ENCODE assay signal across 22 cellular contexts in the genomic region with DNA sequence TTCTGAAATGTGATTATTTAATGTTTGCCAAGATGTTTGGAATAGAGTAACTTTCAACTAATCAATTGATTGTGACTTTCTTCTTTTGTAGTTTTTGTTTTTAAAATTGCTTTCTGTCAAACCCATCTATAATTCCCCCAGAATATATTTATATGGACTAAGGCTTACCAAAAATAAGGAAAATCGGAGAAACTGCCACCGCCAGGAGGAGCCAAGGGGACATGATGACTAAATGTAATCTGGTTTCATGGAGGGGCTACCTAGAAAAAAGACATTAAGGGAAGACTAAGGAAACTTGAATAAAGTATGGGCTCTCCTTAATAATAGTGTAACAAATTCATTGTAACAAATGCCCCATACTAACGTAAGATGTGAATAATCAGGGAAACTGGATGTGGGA. TPM values are rescaled to one million over a fixed set of nuclear protein-coding genes. Genes with fewer than 3 reads are reported as not detected.
DNase-seq lines count a peak whose midpoint lies in the region; ATAC-seq and TF ChIP-seq lines count a peak whose summit lies in the region.
"Had no signal": no experiment of that assay in that cellular context is flagged by ENCODE, and none has a peak within 500 bp of the region (broad histone marks: within the 10 kb centered on the region; RNA-seq: fewer than 3 reads in every experiment).

No MANE protein-coding gene starts in this region.

- no peaks in the 10 kb centered on the region; the same call in 1 of the 2 replicates for H3K9me3 Mint-ChIP-seq in HFFc6
- no peaks in the 10 kb centered on the region for H3K9me3 Mint-ChIP-seq in glutamatergic neuron (ENCODE audit: unreplicated experiment)
- H3K9me3 Mint-ChIP-seq in CD4-positive, alpha-beta T cell = no peaks in the 10 kb centered on the region
- H3K9me3 Mint-ChIP-seq in T-helper 2 cell treated with Interferon-gamma antibody and Interleukin-4, amounts not matched to agents 5 μg/mL and 100 μg/mL, for 36 hours = peaks cover under 1% of the 10 kb centered on the region
- H3K9me3 Mint-ChIP-seq: stimulated activated naive CD8-positive, alpha-beta T cell treated with anti-CD3 and anti-CD28 coated beads, Interleukin-15, Interleukin-2, amounts not matched to agents 100 ng/mL and 50 ng/mL, for 24 hours had no signal

- H3K4me3 ChIP-seq in brain microvascular endothelial cell (ENCODE audit: low read depth, low read length) = no peak overlapping the region
- H3K4me3 ChIP-seq in smooth muscle cell = no peak overlapping the region
- H3K4me3 ChIP-seq: dorsolateral prefrontal cortex, GM23248, lung, thoracic aorta, uterus had no signal

- no peaks in the 10 kb centered on the region for H4K20me1 ChIP-seq in smooth muscle cell (ENCODE audit: low read depth)

- no peak for ATAC-seq in CD4-positive, alpha-beta T cell (ENCODE audit: poor library complexity)

- no peak for DNase-seq in HFFc6
- no peak for DNase-seq in brain microvascular endothelial cell
- no peak for DNase-seq in glutamatergic neuron
- no peak for DNase-seq in smooth muscle cell (lab: John Stamatoyannopoulos, UW; ENCODE audit: unreplicated experiment)
- DNase-seq in CD4-positive, alpha-beta T cell = no peak
- DNase-seq in NCI-H748 treated with DMSO at 0.1 percent for 48 hours (lab: John Stamatoyannopoulos, UW) = no peak
- no peak for DNase-seq in T-helper 2 cell treated with Interferon-gamma antibody and Interleukin-4, amounts not matched to agents 5 μg/mL and 100 μg/mL, for 36 hours (ENCODE audit: low spot score)
- DNase-seq: activated CD4-positive, alpha-beta T cell treated with anti-CD3 and anti-CD28 coated beads for 4 hours; activated T-cell treated with anti-CD3 and anti-CD28 coated beads for 4 hours; anterior cingulate cortex; CD4-positive, CD25-positive, alpha-beta regulatory T cell; central memory CD4-positive, alpha-beta T cell; dorsolateral prefrontal cortex; GM23248; head of caudate nucleus; kidney glomerular epithelial cell; NCI-H345; uterus had no signal

- H3K27me3 Mint-ChIP-seq in HFFc6 (ENCODE audit: insufficient read depth) = peaks cover 5% of the 10 kb centered on the region
- peaks cover 3% of the 10 kb centered on the region for H3K27me3 Mint-ChIP-seq in glutamatergic neuron (ENCODE audit: unreplicated experiment)
- H3K27me3 Mint-ChIP-seq in CD4-positive, alpha-beta T cell = no peaks in the 10 kb centered on the region
- peaks cover 16% of the 10 kb centered on the region for H3K27me3 Mint-ChIP-seq in T-helper 2 cell treated with Interferon-gamma antibody and Interleukin-4, amounts not matched to agents 5 μg/mL and 100 μg/mL, for 36 hours (ENCODE audit: low read depth)
- H3K27me3 Mint-ChIP-seq: activated naive CD8-positive, alpha-beta T cell; stimulated activated naive CD8-positive, alpha-beta T cell treated with anti-CD3 and anti-CD28 coated beads, Interleukin-15, Interleukin-2, amounts not matched to agents 100 ng/mL and 50 ng/mL, for 24 hours had no signal

- no peaks in the 10 kb centered on the region for H3K9me3 ChIP-seq in smooth muscle cell (replicated peaks; ENCODE audit: low read depth)
- no peaks in the 10 kb centered on the region for H3K9me3 ChIP-seq in CD4-positive, alpha-beta T cell (ENCODE audit: control insufficient read depth, low read length)
- H3K9me3 ChIP-seq: thoracic aorta, uterus had no signal

- in situ Hi-C loops in brain microvascular endothelial cell (cut with HindIII; ENCODE audit: low pct_ligation_motif_present, low sequenced_read_pairs) = no loop called here

- no peak overlapping the region for H3K4me3 Mint-ChIP-seq in HFFc6
- no peak overlapping the region for H3K4me3 Mint-ChIP-seq in glutamatergic neuron (ENCODE audit: unreplicated experiment)
- H3K4me3 Mint-ChIP-seq in CD4-positive, alpha-beta T cell = no peak overlapping the region
- no peak overlapping the region for H3K4me3 Mint-ChIP-seq in T-helper 2 cell treated with Interferon-gamma antibody and Interleukin-4, amounts not matched to agents 5 μg/mL and 100 μg/mL, for 36 hours
- H3K4me3 Mint-ChIP-seq: activated naive CD8-positive, alpha-beta T cell; CD4-positive, CD25-positive, alpha-beta regulatory T cell; stimulated activated naive CD8-positive, alpha-beta T cell treated with anti-CD3 and anti-CD28 coated beads, Interleukin-15, Interleukin-2, amounts not matched to agents 100 ng/mL and 50 ng/mL, for 24 hours had no signal

- no peak overlapping the region for H3K4me2 ChIP-seq in smooth muscle cell

- no peak overlapping the region for H3K9ac ChIP-seq in smooth muscle cell (ENCODE audit: low read depth)
- H3K9ac ChIP-seq: GM23248 had no signal

- H3K27ac Mint-ChIP-seq in HFFc6 (no peak overlapping the region), glutamatergic neuron (ENCODE audit: unreplicated experiment) (no peak overlapping the region)
- no peak overlapping the region for H3K27ac Mint-ChIP-seq in CD4-positive, alpha-beta T cell
- H3K27ac Mint-ChIP-seq in T-helper 2 cell treated with Interferon-gamma antibody and Interleukin-4, amounts not matched to agents 5 μg/mL and 100 μg/mL, for 36 hours = no peak overlapping the region
- H3K27ac Mint-ChIP-seq: activated naive CD8-positive, alpha-beta T cell; CD4-positive, CD25-positive, alpha-beta regulatory T cell; stimulated activated naive CD8-positive, alpha-beta T cell treated with anti-CD3 and anti-CD28 coated beads, Interleukin-15, Interleukin-2, amounts not matched to agents 100 ng/mL and 50 ng/mL, for 24 hours had no signal

- H3K27ac ChIP-seq in brain microvascular endothelial cell = no peak overlapping the region
- H3K27ac ChIP-seq in smooth muscle cell (ENCODE audit: low read depth) = no peak overlapping the region
- H3K27ac ChIP-seq in CD4-positive, alpha-beta T cell (ENCODE audit: low read depth, low read length) = no peak overlapping the region
- H3K27ac ChIP-seq: dorsolateral prefrontal cortex, GM23248, thoracic aorta, uterus had no signal

- POLR2A ChIA-PET in CD4-positive, alpha-beta T cell (lab: Charles Lee) = no interaction called here

- H3K4me1 Mint-ChIP-seq in HFFc6 (ENCODE audit: low read depth) = peaks cover 5% of the 10 kb centered on the region; the same call in 1 of the 2 replicates
- H3K4me1 Mint-ChIP-seq in glutamatergic neuron (ENCODE audit: low read depth, unreplicated experiment) = no peaks in the 10 kb centered on the region
- no peaks in the 10 kb centered on the region for H3K4me1 Mint-ChIP-seq in CD4-positive, alpha-beta T cell (ENCODE audit: low read depth)
- H3K4me1 Mint-ChIP-seq in T-helper 2 cell treated with Interferon-gamma antibody and Interleukin-4, amounts not matched to agents 5 μg/mL and 100 μg/mL, for 36 hours (ENCODE audit: low read depth) = no peaks in the 10 kb centered on the region
- H3K4me1 Mint-ChIP-seq: CD4-positive, CD25-positive, alpha-beta regulatory T cell had no signal

- WGBS in smooth muscle cell (ENCODE audit: low lambda C conversion rate) = 55% methylated on average over 3 of the region's 3 CpGs

- H3K4me1 ChIP-seq in smooth muscle cell (ENCODE audit: low read depth) = no peaks in the 10 kb centered on the region
- H3K4me1 ChIP-seq: uterus had no signal

- H3K36me3 ChIP-seq in brain microvascular endothelial cell (replicated peaks) = no peaks in the 10 kb centered on the region
- H3K36me3 ChIP-seq in smooth muscle cell (ENCODE audit: low read depth) = no peaks in the 10 kb centered on the region
- H3K36me3 ChIP-seq: thoracic aorta, uterus had no signal

- H3F3A ChIP-seq in smooth muscle cell (ENCODE audit: low read depth) = no peaks in the 10 kb centered on the region

- H3K79me2 ChIP-seq in smooth muscle cell (ENCODE audit: low read depth) = no peaks in the 10 kb centered on the region

- CTCF ChIA-PET in CD4-positive, alpha-beta T cell (lab: Charles Lee) = no interaction called here

- no peak overlapping the region for H2AFZ ChIP-seq in smooth muscle cell (ENCODE audit: low read depth)
- H2AFZ ChIP-seq: GM23248 had no signal

- intact Hi-C loops in CD4-positive, alpha-beta T cell (cut with DNase I, micrococcal nuclease) = no loop called here

- H3K27me3 ChIP-seq in brain microvascular endothelial cell (replicated peaks) (no peaks in the 10 kb centered on the region), smooth muscle cell (ENCODE audit: low read depth) (no peaks in the 10 kb centered on the region)
- peaks cover 3% of the 10 kb centered on the region for H3K27me3 ChIP-seq in CD4-positive, alpha-beta T cell (ENCODE audit: control insufficient read depth, insufficient read depth, low read length)
- H3K27me3 ChIP-seq: dorsolateral prefrontal cortex, uterus had no signal

- TF ChIP-seq CTCF in HFFc6 (IDR thresholded peaks at IDR 0.05) (peak; percentile 65), brain microvascular endothelial cell (IDR thresholded peaks at IDR 0.05; ENCODE audit: low read depth, low read length, missing control alignments) (peak; percentile 52), glutamatergic neuron (IDR thresholded peaks at IDR 0.05; ENCODE audit: partially characterized antibody, unreplicated experiment) (peak; percentile 30), smooth muscle cell (IDR thresholded peaks at IDR 0.05; ENCODE audit: borderline replicate concordance, insufficient read depth, poor library complexity, severe bottlenecking) (peak; percentile 33)
- TF ChIP-seq CTCF in CD4-positive, alpha-beta T cell (IDR thresholded peaks at IDR 0.05) = no peak

- peaks cover 2% of the 10 kb centered on the region for H3K36me3 Mint-ChIP-seq in HFFc6 (ENCODE audit: low read depth)
- peaks cover under 1% of the 10 kb centered on the region for H3K36me3 Mint-ChIP-seq in glutamatergic neuron (ENCODE audit: unreplicated experiment)
- H3K36me3 Mint-ChIP-seq in CD4-positive, alpha-beta T cell (ENCODE audit: low read depth) = peaks cover 3% of the 10 kb centered on the region
- peaks cover 2% of the 10 kb centered on the region for H3K36me3 Mint-ChIP-seq in T-helper 2 cell treated with Interferon-gamma antibody and Interleukin-4, amounts not matched to agents 5 μg/mL and 100 μg/mL, for 36 hours (ENCODE audit: low read depth)

RNA-seq across cellular contexts. Expression of a gene that starts 19.5 kb away (rescaled TPM):
- total RNA-seq in HFFc6 (2021; fragmentation: NEBNext Ultra II Directional; extraction: Animal tissue kit (Norgen Biotek cat#: 25700)) = 10 to 100 TPM; 71.6 to 92.5 (median 80.8) TPM
- total RNA-seq in glutamatergic neuron (ENCODE audit: unreplicated experiment) (17.7 TPM), smooth muscle cell (87.5 and 99.7 TPM in 2 replicates)
- 93.8 and 100 TPM in 2 replicates for polyA plus RNA-seq in smooth muscle cell
- total RNA-seq in CD4-positive, alpha-beta T cell = 10 to 100 TPM; 11.4 to 12.9 TPM

RNA-seq across cellular contexts. Expression of a gene that starts 50.5 kb away (rescaled TPM):
- total RNA-seq in HFFc6 (2021; fragmentation: NEBNext Ultra II Directional; extraction: Animal tissue kit (Norgen Biotek cat#: 25700)) = 100 to 1,000 TPM in 5 of 6 experiments, 10 to 100 TPM in 1; 95.4 to 121 (median 112) TPM
- 60.5 TPM for total RNA-seq in glutamatergic neuron (ENCODE audit: unreplicated experiment)
- total RNA-seq in smooth muscle cell = 98.1 and 140 TPM in 2 replicates
- 41.5 and 45.2 TPM in 2 replicates for polyA plus RNA-seq in smooth muscle cell
- 100 to 1,000 TPM; 150 to 159 TPM for total RNA-seq in CD4-positive, alpha-beta T cell
